ENCODE assay signal across 3 cellular contexts in the genomic region with DNA sequence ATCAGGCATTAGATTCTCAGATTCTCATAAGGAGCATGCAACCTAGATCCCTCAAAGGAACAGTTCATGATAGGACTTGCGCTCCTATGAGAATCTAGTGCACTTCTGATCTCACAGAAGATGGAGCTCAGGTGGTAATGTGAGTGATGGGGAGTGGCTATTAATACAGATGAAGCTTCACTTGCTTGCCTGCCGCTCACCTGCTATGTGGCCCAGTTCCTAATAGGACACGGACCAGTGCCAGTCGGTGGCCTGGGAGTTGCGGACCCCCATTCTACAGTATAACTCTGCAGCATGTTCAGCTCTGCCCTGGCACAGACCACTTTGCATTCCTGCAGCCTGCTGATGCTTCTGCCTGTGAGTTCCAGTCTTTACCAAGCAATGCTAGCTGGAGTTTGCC.
"Had no signal": no experiment of that assay in that cellular context is flagged by ENCODE, and none has a peak within 500 bp of the region (broad histone marks: within the 10 kb centered on the region; RNA-seq: fewer than 3 reads in every experiment).

No MANE protein-coding gene starts in this region.

- H3K4me3 ChIP-seq: GM12878 had no signal

- DNase-seq: GDM1, GF-D8 had no signal
